In the genomic region with DNA sequence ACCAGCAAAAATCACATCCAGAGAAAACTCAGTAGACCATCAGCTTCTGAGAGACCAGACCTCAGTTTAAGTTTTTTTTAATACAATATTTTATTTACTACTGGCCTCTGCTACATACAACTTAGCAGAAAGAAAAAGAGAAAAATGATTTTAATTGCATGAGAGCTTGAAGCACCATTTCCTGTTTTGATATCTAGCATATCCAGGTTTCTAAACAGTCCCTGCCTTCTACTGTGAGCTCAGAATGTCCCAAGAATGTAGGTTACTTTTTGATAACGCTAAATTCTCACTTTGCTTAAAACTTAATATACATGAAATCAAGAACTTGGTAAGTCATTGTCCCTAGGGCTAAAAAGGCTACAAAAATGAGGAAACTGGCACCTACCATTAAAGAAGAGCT, we compare ENCODE assay signal across 1 cellular context.
TF ChIP-seq lines count a peak whose summit lies in the region.

No MANE protein-coding gene starts in this region.

TF ChIP-seq in GM23338, 12 proteins besides CTCF, POLR2A, EP300 and RAD21 (continued from another document):
- no peak for TF ChIP-seq STAT1 (IDR thresholded peaks at IDR 0.05; ENCODE audit: unreplicated experiment)
- no peak for TF ChIP-seq ZNF114 (CRISPR knock-in tag; IDR thresholded peaks at IDR 0.05)
- TF ChIP-seq CREB1 (CRISPR knock-in tag; IDR thresholded peaks at IDR 0.05; ENCODE audit: low read depth) = no peak
- no peak for TF ChIP-seq POLR2AphosphoS5 (IDR thresholded peaks at IDR 0.05; ENCODE audit: low read depth)
- TF ChIP-seq, protein P1, sequence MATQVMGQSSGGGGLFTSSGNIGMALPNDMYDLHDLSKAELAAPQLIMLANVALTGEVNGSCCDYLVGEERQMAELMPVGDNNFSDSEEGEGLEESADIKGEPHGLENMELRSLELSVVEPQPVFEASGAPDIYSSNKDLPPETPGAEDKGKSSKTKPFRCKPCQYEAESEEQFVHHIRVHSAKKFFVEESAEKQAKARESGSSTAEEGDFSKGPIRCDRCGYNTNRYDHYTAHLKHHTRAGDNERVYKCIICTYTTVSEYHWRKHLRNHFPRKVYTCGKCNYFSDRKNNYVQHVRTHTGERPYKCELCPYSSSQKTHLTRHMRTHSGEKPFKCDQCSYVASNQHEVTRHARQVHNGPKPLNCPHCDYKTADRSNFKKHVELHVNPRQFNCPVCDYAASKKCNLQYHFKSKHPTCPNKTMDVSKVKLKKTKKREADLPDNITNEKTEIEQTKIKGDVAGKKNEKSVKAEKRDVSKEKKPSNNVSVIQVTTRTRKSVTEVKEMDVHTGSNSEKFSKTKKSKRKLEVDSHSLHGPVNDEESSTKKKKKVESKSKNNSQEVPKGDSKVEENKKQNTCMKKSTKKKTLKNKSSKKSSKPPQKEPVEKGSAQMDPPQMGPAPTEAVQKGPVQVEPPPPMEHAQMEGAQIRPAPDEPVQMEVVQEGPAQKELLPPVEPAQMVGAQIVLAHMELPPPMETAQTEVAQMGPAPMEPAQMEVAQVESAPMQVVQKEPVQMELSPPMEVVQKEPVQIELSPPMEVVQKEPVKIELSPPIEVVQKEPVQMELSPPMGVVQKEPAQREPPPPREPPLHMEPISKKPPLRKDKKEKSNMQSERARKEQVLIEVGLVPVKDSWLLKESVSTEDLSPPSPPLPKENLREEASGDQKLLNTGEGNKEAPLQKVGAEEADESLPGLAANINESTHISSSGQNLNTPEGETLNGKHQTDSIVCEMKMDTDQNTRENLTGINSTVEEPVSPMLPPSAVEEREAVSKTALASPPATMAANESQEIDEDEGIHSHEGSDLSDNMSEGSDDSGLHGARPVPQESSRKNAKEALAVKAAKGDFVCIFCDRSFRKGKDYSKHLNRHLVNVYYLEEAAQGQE (IDR thresholded peaks at IDR 0.05; ENCODE audit: unreplicated experiment) = no peak
- TF ChIP-seq ZNF331 (CRISPR knock-in tag; IDR thresholded peaks at IDR 0.05; ENCODE audit: low read depth) = no peak
- TF ChIP-seq JUNB (IDR thresholded peaks at IDR 0.05; ENCODE audit: unreplicated experiment) = no peak
- TF ChIP-seq, protein P2, sequence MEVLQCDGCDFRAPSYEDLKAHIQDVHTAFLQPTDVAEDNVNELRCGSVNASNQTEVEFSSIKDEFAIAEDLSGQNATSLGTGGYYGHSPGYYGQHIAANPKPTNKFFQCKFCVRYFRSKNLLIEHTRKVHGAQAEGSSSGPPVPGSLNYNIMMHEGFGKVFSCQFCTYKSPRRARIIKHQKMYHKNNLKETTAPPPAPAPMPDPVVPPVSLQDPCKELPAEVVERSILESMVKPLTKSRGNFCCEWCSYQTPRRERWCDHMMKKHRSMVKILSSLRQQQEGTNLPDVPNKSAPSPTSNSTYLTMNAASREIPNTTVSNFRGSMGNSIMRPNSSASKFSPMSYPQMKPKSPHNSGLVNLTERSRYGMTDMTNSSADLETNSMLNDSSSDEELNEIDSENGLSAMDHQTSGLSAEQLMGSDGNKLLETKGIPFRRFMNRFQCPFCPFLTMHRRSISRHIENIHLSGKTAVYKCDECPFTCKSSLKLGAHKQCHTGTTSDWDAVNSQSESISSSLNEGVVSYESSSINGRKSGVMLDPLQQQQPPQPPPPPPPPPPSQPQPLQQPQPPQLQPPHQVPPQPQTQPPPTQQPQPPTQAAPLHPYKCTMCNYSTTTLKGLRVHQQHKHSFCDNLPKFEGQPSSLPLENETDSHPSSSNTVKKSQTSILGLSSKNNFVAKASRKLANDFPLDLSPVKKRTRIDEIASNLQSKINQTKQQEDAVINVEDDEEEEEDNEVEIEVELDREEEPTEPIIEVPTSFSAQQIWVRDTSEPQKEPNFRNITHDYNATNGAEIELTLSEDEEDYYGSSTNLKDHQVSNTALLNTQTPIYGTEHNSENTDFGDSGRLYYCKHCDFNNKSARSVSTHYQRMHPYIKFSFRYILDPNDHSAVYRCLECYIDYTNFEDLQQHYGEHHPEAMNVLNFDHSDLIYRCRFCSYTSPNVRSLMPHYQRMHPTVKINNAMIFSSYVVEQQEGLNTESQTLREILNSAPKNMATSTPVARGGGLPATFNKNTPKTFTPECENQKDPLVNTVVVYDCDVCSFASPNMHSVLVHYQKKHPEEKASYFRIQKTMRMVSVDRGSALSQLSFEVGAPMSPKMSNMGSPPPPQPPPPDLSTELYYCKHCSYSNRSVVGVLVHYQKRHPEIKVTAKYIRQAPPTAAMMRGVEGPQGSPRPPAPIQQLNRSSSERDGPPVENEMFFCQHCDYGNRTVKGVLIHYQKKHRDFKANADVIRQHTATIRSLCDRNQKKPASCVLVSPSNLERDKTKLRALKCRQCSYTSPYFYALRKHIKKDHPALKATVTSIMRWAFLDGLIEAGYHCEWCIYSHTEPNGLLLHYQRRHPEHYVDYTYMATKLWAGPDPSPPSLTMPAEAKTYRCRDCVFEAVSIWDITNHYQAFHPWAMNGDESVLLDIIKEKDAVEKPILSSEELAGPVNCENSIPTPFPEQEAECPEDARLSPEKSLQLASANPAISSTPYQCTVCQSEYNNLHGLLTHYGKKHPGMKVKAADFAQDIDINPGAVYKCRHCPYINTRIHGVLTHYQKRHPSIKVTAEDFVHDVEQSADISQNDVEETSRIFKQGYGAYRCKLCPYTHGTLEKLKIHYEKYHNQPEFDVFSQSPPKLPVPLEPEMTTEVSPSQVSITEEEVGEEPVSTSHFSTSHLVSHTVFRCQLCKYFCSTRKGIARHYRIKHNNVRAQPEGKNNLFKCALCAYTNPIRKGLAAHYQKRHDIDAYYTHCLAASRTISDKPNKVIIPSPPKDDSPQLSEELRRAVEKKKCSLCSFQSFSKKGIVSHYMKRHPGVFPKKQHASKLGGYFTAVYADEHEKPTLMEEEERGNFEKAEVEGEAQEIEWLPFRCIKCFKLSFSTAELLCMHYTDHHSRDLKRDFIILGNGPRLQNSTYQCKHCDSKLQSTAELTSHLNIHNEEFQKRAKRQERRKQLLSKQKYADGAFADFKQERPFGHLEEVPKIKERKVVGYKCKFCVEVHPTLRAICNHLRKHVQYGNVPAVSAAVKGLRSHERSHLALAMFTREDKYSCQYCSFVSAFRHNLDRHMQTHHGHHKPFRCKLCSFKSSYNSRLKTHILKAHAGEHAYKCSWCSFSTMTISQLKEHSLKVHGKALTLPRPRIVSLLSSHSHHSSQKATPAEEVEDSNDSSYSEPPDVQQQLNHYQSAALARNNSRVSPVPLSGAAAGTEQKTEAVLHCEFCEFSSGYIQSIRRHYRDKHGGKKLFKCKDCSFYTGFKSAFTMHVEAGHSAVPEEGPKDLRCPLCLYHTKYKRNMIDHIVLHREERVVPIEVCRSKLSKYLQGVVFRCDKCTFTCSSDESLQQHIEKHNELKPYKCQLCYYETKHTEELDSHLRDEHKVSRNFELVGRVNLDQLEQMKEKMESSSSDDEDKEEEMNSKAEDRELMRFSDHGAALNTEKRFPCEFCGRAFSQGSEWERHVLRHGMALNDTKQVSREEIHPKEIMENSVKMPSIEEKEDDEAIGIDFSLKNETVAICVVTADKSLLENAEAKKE (CRISPR knock-in tag; IDR thresholded peaks at IDR 0.05) = no peak
TF ChIP-seq in GM23338: peak in this region for 0.
